ENCODE assay signal across 20 cellular contexts in genomic region chr10:44339218-44339617, GRCh38. TPM values are rescaled to one million over a fixed set of nuclear protein-coding genes. Genes with fewer than 3 reads are reported as not detected.
DNase-seq lines count a peak whose midpoint lies in the region; ATAC-seq and TF ChIP-seq lines count a peak whose summit lies in the region.
"Had no signal": no experiment of that assay in that cellular context is flagged by ENCODE, and none has a peak within 500 bp of the region (broad histone marks: within the 10 kb centered on the region; RNA-seq: fewer than 3 reads in every experiment).

No MANE protein-coding gene starts in this region.

- H4K20me1 ChIP-seq in PC-3 (ENCODE audit: low read length), result no peaks in the 10 kb centered on the region

- no TSS peak for BruUV-seq in PC-3 (replicated peaks; lab: Mats Ljungman, UMichigan)

- intact Hi-C loops in PC-3 (cut with micrococcal nuclease) (no loop called here), spleen (cut with DNase I; ENCODE audit: low total_unique reads) (no loop called here)

- H3K4me3 ChIP-seq in PC-3 (ENCODE audit: low read length) (no peak overlapping the region), skeletal muscle tissue (ENCODE audit: low read length in 3 of 3) (no peak overlapping the region), spleen (no peak overlapping the region)
- H3K4me3 ChIP-seq: lung, pancreas, SJSA1, smooth muscle cell had no signal

- POLR2A ChIA-PET in PC-3 (lab: Charles Lee; ENCODE audit: unreplicated experiment), result no interaction called here

- H3K27ac ChIP-seq in PC-3 (ENCODE audit: low read length) (no peak overlapping the region), skeletal muscle tissue (ENCODE audit: low read depth, low read length) (peak overlapping the region; percentile 20), spleen (no peak overlapping the region)
- H3K27ac ChIP-seq: foreskin keratinocyte, pancreas, SJSA1 had no signal

- H3K27me3 ChIP-seq in PC-3 (ENCODE audit: low read length) (peaks cover 14% of the 10 kb centered on the region), skeletal muscle tissue (ENCODE audit: control insufficient read depth in 3 of 3, insufficient read depth in 3 of 3, low read length in 3 of 3) (no peaks in the 10 kb centered on the region), spleen (replicated peaks in 1 of 7) (no peaks in the 10 kb centered on the region)
- H3K27me3 ChIP-seq: foreskin keratinocyte, pancreas, SJSA1 had no signal

- TF ChIP-seq POLR2A in spleen (IDR thresholded peaks at IDR 0.05), result no peak

- no peaks in the 10 kb centered on the region for H3K4me1 ChIP-seq in PC-3 (ENCODE audit: insufficient read depth, low read length)
- H3K4me1 ChIP-seq in skeletal muscle tissue (ENCODE audit: control insufficient read depth in 3 of 3, insufficient read depth in 3 of 3, low read length in 3 of 3), result peaks cover 30 to 55% (median 53%) of the 10 kb centered on the region in 3 donors
- H3K4me1 ChIP-seq in spleen, result no peaks in the 10 kb centered on the region
- H3K4me1 ChIP-seq: foreskin keratinocyte, SJSA1 had no signal

- no peaks in the 10 kb centered on the region for H3K36me3 ChIP-seq in PC-3 (ENCODE audit: low read depth, low read length)
- H3K36me3 ChIP-seq in skeletal muscle tissue (ENCODE audit: control insufficient read depth in 3 of 3, insufficient read depth in 3 of 3, low read length in 3 of 3), result no peaks in the 10 kb centered on the region
- H3K36me3 ChIP-seq in spleen, result no peaks in the 10 kb centered on the region
- H3K36me3 ChIP-seq: pancreas, SJSA1 had no signal

- no peak overlapping the region for H2AFZ ChIP-seq in PC-3 (ENCODE audit: low read length)

- peak; percentile 31 for DNase-seq in SIG-M5 treated with dmso at 0.1 percent for 504 hours (lab: John Stamatoyannopoulos, UW; ENCODE audit: unreplicated experiment)
- no peak for DNase-seq in SIG-M5 (lab: John Stamatoyannopoulos, UW)
- peak; percentile 27 for DNase-seq in PC-3
- peak; percentile 9 for DNase-seq in fibroblast of the conjunctiva (ENCODE audit: low read depth)
- no peak for DNase-seq in spleen
- DNase-seq in SKM-1 (lab: John Stamatoyannopoulos, UW; ENCODE audit: unreplicated experiment), result no peak
- DNase-seq: activated CD4-positive, alpha-beta T cell treated with anti-CD3 and anti-CD28 coated beads for 1 hour; activated gamma-delta T cell treated with Interleukin-2 at 50 U/mL for 16 hours; foreskin keratinocyte; NCI-H2029; NCI-H524; pancreas had no signal

- CTCF ChIA-PET in PC-3 (lab: Charles Lee), result no interaction called here

- 65 to 89% (median 67%) methylated on average over 3 of the region's 3 CpGs for WGBS in spleen, 5 donors

- TF ChIP-seq CTCF in PC-3 (conservative IDR thresholded peaks at IDR 0.05; ENCODE audit: low read depth, low read length) (no peak), spleen (IDR thresholded peaks at IDR 0.05 in 8 of 11, conservative IDR thresholded peaks at IDR 0.05 in 3 of 11) (no peak)

- no peaks in the 10 kb centered on the region for H3K9me2 ChIP-seq in PC-3 (replicated peaks; ENCODE audit: low read length)

- H3K9me3 ChIP-seq in PC-3 (ENCODE audit: low read length), result no peaks in the 10 kb centered on the region
- H3K9me3 ChIP-seq in skeletal muscle tissue (ENCODE audit: control insufficient read depth in 3 of 3, low read length in 3 of 3), result no peaks in the 10 kb centered on the region
- no peaks in the 10 kb centered on the region for H3K9me3 ChIP-seq in spleen
- H3K9me3 ChIP-seq: pancreas, SJSA1 had no signal

- H3K79me2 ChIP-seq in PC-3 (ENCODE audit: low read length), result no peaks in the 10 kb centered on the region

- no peak overlapping the region for H3K9ac ChIP-seq in PC-3 (ENCODE audit: low read length)
- no peak overlapping the region for H3K9ac ChIP-seq in skeletal muscle tissue (ENCODE audit: low read depth in 1 of 3, low read length in 3 of 3)

- no peak for ATAC-seq in PC-3
- ATAC-seq in GM21526 (IDR thresholded peaks at IDR 0.05; ENCODE audit: low FRiP score, unreplicated experiment), result no peak
- ATAC-seq: foreskin keratinocyte; pancreas; stimulated activated effector memory CD8-positive, alpha-beta T cell treated with anti-CD3 and anti-CD28 coated beads, Interleukin-12 subunit alpha, Interleukin-12 subunit beta, amount 100 ng/mL, for 72 hours had no signal

- H3F3A ChIP-seq in PC-3 (ENCODE audit: low read length, unreplicated experiment), result no peaks in the 10 kb centered on the region

- H3K4me2 ChIP-seq in PC-3 (ENCODE audit: low read length), result no peak overlapping the region
- H3K4me2 ChIP-seq: smooth muscle cell had no signal

RNA-seq across cellular contexts. Expression of gene CXCL12, which starts 45.7 kb away (rescaled TPM):
- 0.12 and 0.47 TPM in 2 replicates for total RNA-seq in PC-3 (2014; rRNA removed)
- total RNA-seq in skeletal muscle tissue, result 83.5 TPM
- total RNA-seq in spleen, result 100 to 1,000 TPM; 262 to 549 (median 387) TPM
- 10 to 100 TPM; 22.7 to 64.5 (median 44.7) TPM for polyA plus RNA-seq in spleen
- total RNA-seq: foreskin keratinocyte, OCI-LY7, SJSA1 had no signal
- polyA plus RNA-seq: CD14-positive monocyte, foreskin keratinocyte had no signal

Comparison
In these comparisons a context has a peak if more than half of its experiments do, and no peak if none do; other contexts are left out.
1. DNase-seq: peak in SIG-M5 treated with dmso at 0.1 percent for 504 hours (single experiment), PC-3 (single experiment) and fibroblast of the conjunctiva (single experiment); none in SIG-M5 (single experiment), spleen (single experiment) and SKM-1 (single experiment).
2. RNA of gene CXCL12, which starts 45.7 kb away (total RNA-seq): 262 to 549 TPM in spleen and 83.5 TPM in skeletal muscle tissue (single experiment); 0.12 to 0.47 TPM in PC-3; every median in the first group is over 10 times any median in the second.